In genomic region chr9:13485068-13485596, GRCh38 we compare ENCODE assay signal across 15 cellular contexts.
DNase-seq lines count a peak whose midpoint lies in the region; ATAC-seq and TF ChIP-seq lines count a peak whose summit lies in the region.
"Had no signal": no experiment of that assay in that cellular context is flagged by ENCODE, and none has a peak within 500 bp of the region (broad histone marks: within the 10 kb centered on the region; RNA-seq: fewer than 3 reads in every experiment).

No MANE protein-coding gene starts in this region.

- POLR2A ChIA-PET in CD4-positive, alpha-beta memory T cell (lab: Charles Lee; ENCODE audit: partially characterized antibody), result no interaction called here

- no peaks in the 10 kb centered on the region for H3K27me3 Mint-ChIP-seq in CD4-positive, alpha-beta memory T cell
- H3K27me3 Mint-ChIP-seq: CD8-positive, alpha-beta memory T cell had no signal

- peak; percentile 8 for DNase-seq in EL
- peak; percentile 53 for DNase-seq in astrocyte of the spinal cord (ENCODE audit: low read depth, low spot score)
- DNase-seq in left ventricle myocardium inferior, result peak; percentile 55
- peak; percentile 91 for DNase-seq in sigmoid colon
- DNase-seq in H7, result no peak
- no peak for DNase-seq in foreskin melanocyte
- DNase-seq in CD4-positive, alpha-beta memory T cell, result no peak
- DNase-seq: activated T-cell treated with anti-CD3 and anti-CD28 coated beads, Interleukin-2, amount 50 U/mL, for 72 hours; CD8-positive, alpha-beta memory T cell; NCI-H2029 treated with DMSO at 0.1 percent for 48 hours; occipital lobe; OCI-M1 had no signal

- WGBS in sigmoid colon, 2 donors, result 88 to 91% methylated on average over 3 of the region's 3 CpGs

- H3K9me3 ChIP-seq in left ventricle myocardium inferior (replicated peaks) (no peaks in the 10 kb centered on the region), sigmoid colon (no peaks in the 10 kb centered on the region)
- no peaks in the 10 kb centered on the region for H3K9me3 ChIP-seq in CD4-positive, alpha-beta memory T cell (ENCODE audit: control insufficient read depth in 1 of 2, low read length in 2 of 2)

- H3K27me3 ChIP-seq in left ventricle myocardium inferior (ENCODE audit: low read depth) (no peaks in the 10 kb centered on the region), sigmoid colon (no peaks in the 10 kb centered on the region), H7 (ENCODE audit: control insufficient read depth, insufficient read depth, low read length) (no peaks in the 10 kb centered on the region)
- H3K27me3 ChIP-seq in CD4-positive, alpha-beta memory T cell (ENCODE audit: insufficient read depth, low read length), result no peaks in the 10 kb centered on the region

- H3K27ac ChIP-seq in left ventricle myocardium inferior (replicated peaks) (peak overlapping the region; percentile 82), sigmoid colon (peak overlapping the region; percentile 54 to 76 (median 63))
- H3K27ac ChIP-seq in CD4-positive, alpha-beta memory T cell (ENCODE audit: low read depth, low read length), result no peak overlapping the region
- H3K27ac ChIP-seq: VCaP had no signal

- H3K36me3 ChIP-seq in left ventricle myocardium inferior (no peaks in the 10 kb centered on the region), sigmoid colon (no peaks in the 10 kb centered on the region), H7 (replicated peaks; ENCODE audit: control insufficient read depth, insufficient read depth, low read length) (no peaks in the 10 kb centered on the region; the same call in 1 of the 2 replicates)
- no peaks in the 10 kb centered on the region for H3K36me3 ChIP-seq in CD4-positive, alpha-beta memory T cell (ENCODE audit: insufficient read depth, low read length)

- H3K4me1 ChIP-seq in left ventricle myocardium inferior (peaks cover 20% of the 10 kb centered on the region), sigmoid colon (peaks cover 0 to 22% (median 15%) of the 10 kb centered on the region in 4 donors)
- H3K4me1 ChIP-seq in CD4-positive, alpha-beta memory T cell (ENCODE audit: insufficient read depth, low read length), result no peaks in the 10 kb centered on the region

- ATAC-seq in HG03045 (IDR thresholded peaks at IDR 0.05; ENCODE audit: unreplicated experiment), result no peak
- ATAC-seq: activated T-cell treated with anti-CD3 and anti-CD28 coated beads, Interleukin-2, amount 50 U/mL, for 72 hours; GM12878 had no signal

- H3K4me3 ChIP-seq in astrocyte of the spinal cord (ENCODE audit: low read depth, low read length) (no peak overlapping the region), left ventricle myocardium inferior (no peak overlapping the region), sigmoid colon (no peak overlapping the region), H7 (ENCODE audit: insufficient read depth, low read depth, low read length) (no peak overlapping the region)
- H3K4me3 ChIP-seq in CD4-positive, alpha-beta memory T cell (ENCODE audit: low read length in 2 of 2), result no peak overlapping the region
- H3K4me3 ChIP-seq: GM12878 had no signal

- no peak for TF ChIP-seq EP300 in sigmoid colon (IDR thresholded peaks at IDR 0.05)

- H3K27ac Mint-ChIP-seq in CD4-positive, alpha-beta memory T cell, result no peak overlapping the region
- H3K27ac Mint-ChIP-seq: activated T-cell treated with anti-CD3 and anti-CD28 coated beads, Interleukin-2, amount 50 U/mL, for 72 hours had no signal

- in situ Hi-C loops in astrocyte of the spinal cord (cut with HindIII; ENCODE audit: low sequenced_read_pairs), result no loop called here

- TF ChIP-seq CTCF in astrocyte of the spinal cord (IDR thresholded peaks at IDR 0.05; ENCODE audit: low read depth, low read length), result no peak
- peak; percentile 44 for TF ChIP-seq CTCF in left ventricle myocardium inferior (IDR thresholded peaks at IDR 0.05; ENCODE audit: borderline replicate concordance)
- TF ChIP-seq CTCF in sigmoid colon (IDR thresholded peaks at IDR 0.05), result peak in 2 of 4 experiments; percentile 21 to 53

- no peak overlapping the region for H3K4me3 Mint-ChIP-seq in CD4-positive, alpha-beta memory T cell
- H3K4me3 Mint-ChIP-seq: activated T-cell treated with anti-CD3 and anti-CD28 coated beads, Interleukin-2, amount 50 U/mL, for 72 hours; CD8-positive, alpha-beta memory T cell had no signal

- CTCF ChIA-PET in CD4-positive, alpha-beta memory T cell (lab: Charles Lee; ENCODE audit: partially characterized antibody), result no interaction called here

- intact Hi-C loops in left ventricle myocardium inferior (cut with micrococcal nuclease) (no loop called here), sigmoid colon (cut with DNase I) (no loop called here)
- intact Hi-C loops in CD4-positive, alpha-beta memory T cell (cut with micrococcal nuclease), result no loop called here

- no peak for TF ChIP-seq POLR2A in sigmoid colon (IDR thresholded peaks at IDR 0.05)

- peaks cover 0 to 16% (median 3%) of the 10 kb centered on the region in 8 donors for H3K9me3 Mint-ChIP-seq in CD4-positive, alpha-beta memory T cell

- H3K4me1 Mint-ChIP-seq in CD4-positive, alpha-beta memory T cell, result no peaks in the 10 kb centered on the region
- H3K4me1 Mint-ChIP-seq: CD8-positive, alpha-beta memory T cell had no signal

- no peaks in the 10 kb centered on the region for H3K36me3 Mint-ChIP-seq in CD4-positive, alpha-beta memory T cell
- H3K36me3 Mint-ChIP-seq: CD8-positive, alpha-beta memory T cell had no signal

Comparison
In these comparisons a context has a peak if more than half of its experiments do, and no peak if none do; other contexts are left out.
1. DNase-seq: peak in EL (single experiment), astrocyte of the spinal cord (single experiment), left ventricle myocardium inferior (single experiment) and sigmoid colon (single experiment); none in H7 (single experiment), foreskin melanocyte (single experiment) and CD4-positive, alpha-beta memory T cell (0 of 5).